ENCODE assay signal across 7 cellular contexts in genomic region chr15:84714816-84715215, GRCh38. TPM values are rescaled to one million over a fixed set of nuclear protein-coding genes. Genes with fewer than 3 reads are reported as not detected.
DNase-seq lines count a peak whose midpoint lies in the region; ATAC-seq and TF ChIP-seq lines count a peak whose summit lies in the region.

No MANE protein-coding gene starts in this region.

- intact Hi-C loops in right cardiac atrium (cut with DNase I) = no loop called here

- no peaks in the 10 kb centered on the region for H3K9me3 ChIP-seq in right cardiac atrium (ENCODE audit: control insufficient read depth, low read length)

- peaks cover 25% of the 10 kb centered on the region for H3K4me1 Mint-ChIP-seq in stimulated activated effector memory CD8-positive, alpha-beta T cell treated with anti-CD3 and anti-CD28 coated beads, Interleukin-12 subunit alpha, Interleukin-12 subunit beta, amount 100 ng/mL, for 72 hours

- no peaks in the 10 kb centered on the region for H3K9me3 Mint-ChIP-seq in stimulated activated effector memory CD8-positive, alpha-beta T cell treated with anti-CD3 and anti-CD28 coated beads, Interleukin-12 subunit alpha, Interleukin-12 subunit beta, amount 100 ng/mL, for 72 hours

- H3K4me3 Mint-ChIP-seq in stimulated activated effector memory CD8-positive, alpha-beta T cell treated with anti-CD3 and anti-CD28 coated beads, Interleukin-12 subunit alpha, Interleukin-12 subunit beta, amount 100 ng/mL, for 72 hours = peak overlapping the region; percentile 93

- peaks cover 58% of the 10 kb centered on the region for H3K36me3 Mint-ChIP-seq in stimulated activated effector memory CD8-positive, alpha-beta T cell treated with anti-CD3 and anti-CD28 coated beads, Interleukin-12 subunit alpha, Interleukin-12 subunit beta, amount 100 ng/mL, for 72 hours

- H3K4me3 ChIP-seq in HFF-Myc (replicated peaks; ENCODE audit: low read depth, low read length) (peak overlapping the region; percentile 92), right cardiac atrium (ENCODE audit: low read length) (peak overlapping the region; percentile 86)

- DNase-seq in HFF-Myc (ENCODE audit: extremely low read depth, low read depth) (no peak), right cardiac atrium (no peak), NCI-H1417 treated with DMSO at 0.1 percent for 48 hours (lab: John Stamatoyannopoulos, UW) (no peak)
- DNase-seq in stimulated activated effector memory CD8-positive, alpha-beta T cell treated with anti-CD3 and anti-CD28 coated beads, Interleukin-12 subunit alpha, Interleukin-12 subunit beta, amount 100 ng/mL, for 72 hours (ENCODE audit: low spot score in 2 of 2) = no peak
- DNase-seq in stimulated activated CD4-positive, alpha-beta T cell treated with anti-CD3 and anti-CD28 coated beads, Interleukin-15, amount 100 ng/mL, for 24 hours = no peak

- H3K4me1 ChIP-seq in right cardiac atrium (ENCODE audit: control insufficient read depth, insufficient read depth, low read length) = no peaks in the 10 kb centered on the region

- WGBS in right cardiac atrium = 58% methylated on average over 3 of the region's 3 CpGs

- no peaks in the 10 kb centered on the region for H3K27me3 ChIP-seq in right cardiac atrium (ENCODE audit: control insufficient read depth, insufficient read depth)

- no peak for ATAC-seq in right cardiac atrium
- ATAC-seq in stimulated activated effector memory CD8-positive, alpha-beta T cell treated with anti-CD3 and anti-CD28 coated beads, Interleukin-12 subunit alpha, Interleukin-12 subunit beta, amount 100 ng/mL, for 72 hours = no peak
- ATAC-seq in HG02642 (IDR thresholded peaks at IDR 0.05; ENCODE audit: poor library complexity, unreplicated experiment) = no peak

- no peak for TF ChIP-seq CTCF in HFF-Myc (IDR thresholded peaks at IDR 0.05; ENCODE audit: low read depth, low read length, missing control alignments)
- no peak for TF ChIP-seq CTCF in VCaP (conservative IDR thresholded peaks at IDR 0.05)

- H3K27ac ChIP-seq in VCaP (peak overlapping the region; percentile 91), right cardiac atrium (ENCODE audit: low read length) (no peak overlapping the region)

- H3K27ac Mint-ChIP-seq in stimulated activated effector memory CD8-positive, alpha-beta T cell treated with anti-CD3 and anti-CD28 coated beads, Interleukin-12 subunit alpha, Interleukin-12 subunit beta, amount 100 ng/mL, for 72 hours = no peak overlapping the region

RNA-seq across cellular contexts. Expression of gene SEC11A, which starts 1.1 kb away (rescaled TPM):
- 10 to 100 TPM; 86.2 to 91.6 (median 88.1) TPM for total RNA-seq in right cardiac atrium
- polyA plus RNA-seq in right cardiac atrium = 92.2 TPM

RNA-seq across cellular contexts. Expression of gene ZNF592, which starts 33.6 kb away (rescaled TPM):
- total RNA-seq in right cardiac atrium = 10 to 100 TPM; 20.3 to 25.6 (median 20.6) TPM
- polyA plus RNA-seq in right cardiac atrium = 14.0 TPM

RNA-seq across cellular contexts. Expression of gene NMB, which starts 56.8 kb away (rescaled TPM):
- total RNA-seq in right cardiac atrium = 1 to 10 TPM in 3 of 4 donors, under 1 TPM in 1; 0.96 to 4.7 (median 2.1) TPM
- 6.9 TPM for polyA plus RNA-seq in right cardiac atrium
